In genomic region chr16:68737046-68737729, GRCh38 we compare ENCODE assay signal across 1 cellular context.
TF ChIP-seq lines count a peak whose summit lies in the region.

Gene CDH1, plus strand, starts transcription at chr16:68737292. Its CDS starts 124 bp downstream, at chr16:68737416.

TF ChIP-seq in HEK293, 187 proteins besides CTCF, POLR2A, EP300 and RAD21 (continued from another document):
- TF ChIP-seq, protein P1, sequence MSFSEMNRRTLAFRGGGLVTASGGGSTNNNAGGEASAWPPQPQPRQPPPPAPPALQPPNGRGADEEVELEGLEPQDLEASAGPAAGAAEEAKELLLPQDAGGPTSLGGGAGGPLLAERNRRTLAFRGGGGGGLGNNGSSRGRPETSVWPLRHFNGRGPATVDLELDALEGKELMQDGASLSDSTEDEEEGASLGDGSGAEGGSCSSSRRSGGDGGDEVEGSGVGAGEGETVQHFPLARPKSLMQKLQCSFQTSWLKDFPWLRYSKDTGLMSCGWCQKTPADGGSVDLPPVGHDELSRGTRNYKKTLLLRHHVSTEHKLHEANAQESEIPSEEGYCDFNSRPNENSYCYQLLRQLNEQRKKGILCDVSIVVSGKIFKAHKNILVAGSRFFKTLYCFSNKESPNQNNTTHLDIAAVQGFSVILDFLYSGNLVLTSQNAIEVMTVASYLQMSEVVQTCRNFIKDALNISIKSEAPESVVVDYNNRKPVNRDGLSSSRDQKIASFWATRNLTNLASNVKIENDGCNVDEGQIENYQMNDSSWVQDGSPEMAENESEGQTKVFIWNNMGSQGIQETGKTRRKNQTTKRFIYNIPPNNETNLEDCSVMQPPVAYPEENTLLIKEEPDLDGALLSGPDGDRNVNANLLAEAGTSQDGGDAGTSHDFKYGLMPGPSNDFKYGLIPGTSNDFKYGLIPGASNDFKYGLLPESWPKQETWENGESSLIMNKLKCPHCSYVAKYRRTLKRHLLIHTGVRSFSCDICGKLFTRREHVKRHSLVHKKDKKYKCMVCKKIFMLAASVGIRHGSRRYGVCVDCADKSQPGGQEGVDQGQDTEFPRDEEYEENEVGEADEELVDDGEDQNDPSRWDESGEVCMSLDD (tag by site-specific recombination; IDR thresholded peaks at IDR 0.05) = no peak
- no peak for TF ChIP-seq ZNF48 (tag by site-specific recombination; IDR thresholded peaks at IDR 0.05)
- no peak for TF ChIP-seq ZNF174 (tag by site-specific recombination; IDR thresholded peaks at IDR 0.05)
- TF ChIP-seq ZBTB8A (tag by site-specific recombination; IDR thresholded peaks at IDR 0.05) = no peak
- TF ChIP-seq ZNF621 (tag by site-specific recombination; IDR thresholded peaks at IDR 0.05) = no peak
- no peak for TF ChIP-seq ZNF311 (tag by site-specific recombination; IDR thresholded peaks at IDR 0.05; ENCODE audit: borderline replicate concordance)
- TF ChIP-seq ZNF654 (tag by site-specific recombination; IDR thresholded peaks at IDR 0.05; ENCODE audit: low read depth) = no peak
- TF ChIP-seq ZBTB48 (tag by site-specific recombination; IDR thresholded peaks at IDR 0.05) = no peak
- no peak for TF ChIP-seq ZNF132 (tag by site-specific recombination; IDR thresholded peaks at IDR 0.05; ENCODE audit: borderline replicate concordance)
- no peak for TF ChIP-seq ZBTB44 (tag by site-specific recombination; IDR thresholded peaks at IDR 0.05)
- TF ChIP-seq ZNF335 (tag by site-specific recombination; conservative IDR thresholded peaks at IDR 0.05) = peak; percentile 86
- TF ChIP-seq ZFHX2 (tag by site-specific recombination; conservative IDR thresholded peaks at IDR 0.05) = peak; percentile 74
- no peak for TF ChIP-seq FEZF1 (tag by site-specific recombination; IDR thresholded peaks at IDR 0.05)
- TF ChIP-seq ZNF549 (tag by site-specific recombination; IDR thresholded peaks at IDR 0.05) = no peak
- no peak for TF ChIP-seq MEIS1 (CRISPR knock-in tag; IDR thresholded peaks at IDR 0.05; ENCODE audit: borderline replicate concordance)
- no peak for TF ChIP-seq ZNF138 (tag by site-specific recombination; IDR thresholded peaks at IDR 0.05; ENCODE audit: borderline replicate concordance)
- peak; percentile 43; the same call in 1 of the 2 replicates for TF ChIP-seq EGR2 (tag by site-specific recombination; IDR thresholded peaks at IDR 0.05; ENCODE audit: low read depth)
- peak; percentile 64 for TF ChIP-seq SP2 (tag by site-specific recombination; IDR thresholded peaks at IDR 0.05)
- TF ChIP-seq MZF1 (tag by site-specific recombination; IDR thresholded peaks at IDR 0.05; ENCODE audit: borderline replicate concordance) = no peak
- TF ChIP-seq ZNF777 (tag by site-specific recombination; IDR thresholded peaks at IDR 0.05; ENCODE audit: borderline replicate concordance) = peak; percentile 37; the same call in 1 of the 2 replicates
